27 cellular contexts compared by ENCODE assay signal in genomic region chr2:155675920-155676319, GRCh38.
"Had no signal": no experiment of that assay in that cellular context is flagged by ENCODE, and none has a peak within 500 bp of the region (broad histone marks: within the 10 kb centered on the region; RNA-seq: fewer than 3 reads in every experiment).

No MANE protein-coding gene starts in this region.

- H3K4me1 ChIP-seq: colonic mucosa, esophagus muscularis mucosa, esophagus squamous epithelium, foreskin keratinocyte, gastrocnemius medialis, gastroesophageal sphincter, heart left ventricle, heart right ventricle had no signal

- ATAC-seq: effector memory CD8-positive, alpha-beta T cell; esophagus mucosa; foreskin keratinocyte; gastrocnemius medialis; gastroesophageal sphincter; heart left ventricle; heart right ventricle had no signal

- H3K4me3 ChIP-seq: colonic mucosa, coronary artery, dorsolateral prefrontal cortex, esophagus muscularis mucosa, esophagus squamous epithelium, gastrocnemius medialis, gastroesophageal sphincter, heart left ventricle, heart right ventricle had no signal

- H3K9me3 ChIP-seq: colonic mucosa, gastrocnemius medialis had no signal

- H3K36me3 ChIP-seq: colonic mucosa, esophagus muscularis mucosa, esophagus squamous epithelium, gastrocnemius medialis, gastroesophageal sphincter, heart left ventricle, heart right ventricle had no signal

- FAIRE-seq: colon, endometrium, endothelial cell of umbilical vein had no signal

- H3K27ac ChIP-seq: colonic mucosa, coronary artery, dorsolateral prefrontal cortex, epithelial cell of prostate, esophagus muscularis mucosa, esophagus squamous epithelium, foreskin keratinocyte, gastrocnemius medialis, gastroesophageal sphincter, heart left ventricle, heart right ventricle had no signal

- DNase-seq: colonic mucosa; cortex of kidney; dermis blood vessel endothelial cell; dorsolateral prefrontal cortex; effector CD4-positive, alpha-beta T cell; effector CD8-positive, alpha-beta T cell; effector memory CD4-positive, alpha-beta T cell; effector memory CD8-positive, alpha-beta T cell; endodermal cell; erythroblast; esophagus squamous epithelium; foreskin fibroblast; foreskin keratinocyte; foreskin melanocyte; gastrocnemius medialis; glutamatergic neuron; head of caudate nucleus; heart left ventricle; heart right ventricle had no signal

- H3K27me3 ChIP-seq: colonic mucosa, dorsolateral prefrontal cortex, esophagus muscularis mucosa, esophagus squamous epithelium, foreskin keratinocyte, gastrocnemius medialis, gastroesophageal sphincter, heart left ventricle, heart right ventricle had no signal
